ENCODE assay signal across 8 cellular contexts in the genomic region with DNA sequence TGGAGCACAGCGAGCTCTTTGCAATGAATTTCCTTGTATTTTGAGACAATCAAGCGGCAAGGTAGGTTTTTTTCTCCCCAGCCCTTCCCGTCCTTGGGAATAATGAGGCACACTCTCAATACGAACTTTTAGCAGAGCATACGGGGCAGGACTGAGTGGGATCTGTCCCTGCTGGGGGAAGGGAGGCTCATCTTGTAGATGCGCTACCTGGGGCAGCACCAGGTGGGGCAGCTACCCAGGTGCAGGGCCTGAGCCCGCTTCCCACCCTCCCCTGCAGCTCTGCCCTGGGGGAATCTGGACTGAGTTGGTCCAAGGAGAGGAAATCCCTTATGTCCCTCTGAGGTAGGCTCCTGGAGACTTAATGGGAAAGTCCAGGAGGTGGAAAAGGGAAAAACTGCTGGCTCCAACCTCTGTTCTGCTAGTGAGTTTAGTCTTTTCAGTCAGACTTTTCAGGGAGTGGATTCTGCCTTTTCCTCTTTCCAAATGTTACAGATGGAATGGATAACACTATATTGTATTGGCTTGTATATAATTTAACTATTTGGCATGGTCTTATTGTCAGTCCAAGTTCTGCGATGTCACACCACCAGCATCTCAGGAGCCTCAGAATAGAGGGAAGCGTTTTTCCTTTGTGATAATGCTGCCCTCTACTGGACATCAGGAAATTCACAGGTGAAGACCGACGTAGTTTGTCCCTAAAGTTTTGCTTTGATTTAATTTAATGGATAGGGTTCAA. TPM values are rescaled to one million over a fixed set of nuclear protein-coding genes. Genes with fewer than 3 reads are reported as not detected.
DNase-seq lines count a peak whose midpoint lies in the region; ATAC-seq and TF ChIP-seq lines count a peak whose summit lies in the region.

No MANE protein-coding gene starts in this region.

- H3K4me3 ChIP-seq in DND-41 (ENCODE audit: low read depth in 1 of 2, low read length in 2 of 2) (no peak overlapping the region), esophagus muscularis mucosa (no peak overlapping the region)

- DNase-seq in A172 (ENCODE audit: low spot score) (peak; percentile 25), DND-41 (peak; percentile 33), SK-N-DZ (ENCODE audit: low spot score) (peak; percentile 45), esophagus muscularis mucosa (ENCODE audit: extremely low spot score) (no peak), NCI-H526 treated with DMSO at 0.1 percent for 48 hours (lab: John Stamatoyannopoulos, UW) (no peak)
- DNase-seq in activated naive CD4-positive, alpha-beta T cell treated with anti-CD3 and anti-CD28 coated beads, Interleukin-2, amount 10 ng/mL, durations not matched to agents 7 days and 5 days = no peak

- H3K4me1 ChIP-seq in DND-41 (ENCODE audit: insufficient read depth, low read length) = no peaks in the 10 kb centered on the region
- H3K4me1 ChIP-seq in esophagus muscularis mucosa = no peaks in the 10 kb centered on the region

- TF ChIP-seq RAD21 in Ishikawa (IDR thresholded peaks at IDR 0.05; ENCODE audit: low read depth) = peak; percentile 69

- H3K9ac ChIP-seq in DND-41 (ENCODE audit: low read depth, low read length) = no peak overlapping the region

- no peak for TF ChIP-seq POLR2A in esophagus muscularis mucosa (IDR thresholded peaks at IDR 0.05; ENCODE audit: low read depth)

- no peaks in the 10 kb centered on the region for H3K4me1 Mint-ChIP-seq in nephron
- peaks cover 3% of the 10 kb centered on the region for H3K4me1 Mint-ChIP-seq in activated naive CD4-positive, alpha-beta T cell treated with anti-CD3 and anti-CD28 coated beads, Interleukin-2, amount 10 ng/mL, durations not matched to agents 7 days and 5 days

- CTCF ChIA-PET in activated naive CD4-positive, alpha-beta T cell treated with anti-CD3 and anti-CD28 coated beads, Interleukin-2, amount 10 ng/mL, durations not matched to agents 7 days and 5 days (lab: Charles Lee) = interaction anchor here (1.1 to 2.0 kb wide), 6 partner anchors 9 to 378 kb away, joined by 3 to 12 read pairs (median 4); no protein-coding TSS in a partner anchor

- no peak overlapping the region for H3K27ac ChIP-seq in DND-41 (ENCODE audit: low read length)
- H3K27ac ChIP-seq in esophagus muscularis mucosa (replicated peaks in 1 of 4) = no peak overlapping the region

- no peak overlapping the region for H2AFZ ChIP-seq in DND-41 (ENCODE audit: low read depth, low read length)

- H3K9me3 ChIP-seq in DND-41 (ENCODE audit: insufficient read depth, low read length, severe bottlenecking) (no peaks in the 10 kb centered on the region), esophagus muscularis mucosa (no peaks in the 10 kb centered on the region)

- intact Hi-C loops in esophagus muscularis mucosa (cut with DNase I) = loop anchor here (1.0 to 5.0 kb wide), 2 partner anchors 130 to 375 kb away; no protein-coding TSS in a partner anchor

- H3K27ac Mint-ChIP-seq in nephron = no peak overlapping the region
- H3K27ac Mint-ChIP-seq in activated naive CD4-positive, alpha-beta T cell treated with anti-CD3 and anti-CD28 coated beads, Interleukin-2, amount 10 ng/mL, durations not matched to agents 7 days and 5 days = no peak overlapping the region

- WGBS in esophagus muscularis mucosa = 43% methylated on average over 11 of the region's 11 CpGs

- no peaks in the 10 kb centered on the region for H3K36me3 Mint-ChIP-seq in nephron (ENCODE audit: low read depth)
- H3K36me3 Mint-ChIP-seq in activated naive CD4-positive, alpha-beta T cell treated with anti-CD3 and anti-CD28 coated beads, Interleukin-2, amount 10 ng/mL, durations not matched to agents 7 days and 5 days = no peaks in the 10 kb centered on the region

- H3K27me3 ChIP-seq in DND-41 (ENCODE audit: insufficient read depth, low read length, poor library complexity) = peaks cover 18% of the 10 kb centered on the region
- H3K27me3 ChIP-seq in esophagus muscularis mucosa = peaks cover 0 to 38% (median 3%) of the 10 kb centered on the region in 4 donors

- H3K79me2 ChIP-seq in DND-41 (ENCODE audit: insufficient read depth, low read length) = no peaks in the 10 kb centered on the region

- TF ChIP-seq EP300 in Ishikawa (IDR thresholded peaks at IDR 0.05; ENCODE audit: borderline replicate concordance) (no peak), esophagus muscularis mucosa (IDR thresholded peaks at IDR 0.05) (no peak)

- no peak overlapping the region for H3K4me3 Mint-ChIP-seq in nephron
- H3K4me3 Mint-ChIP-seq in activated naive CD4-positive, alpha-beta T cell treated with anti-CD3 and anti-CD28 coated beads, Interleukin-2, amount 10 ng/mL, durations not matched to agents 7 days and 5 days = no peak overlapping the region

- no peak overlapping the region for H3K4me2 ChIP-seq in DND-41 (ENCODE audit: insufficient read depth, low read length)

- H3K27me3 Mint-ChIP-seq in nephron (ENCODE audit: low read depth) = peaks cover 16% of the 10 kb centered on the region
- peaks cover 16% of the 10 kb centered on the region for H3K27me3 Mint-ChIP-seq in activated naive CD4-positive, alpha-beta T cell treated with anti-CD3 and anti-CD28 coated beads, Interleukin-2, amount 10 ng/mL, durations not matched to agents 7 days and 5 days

- peak; percentile 73 for ATAC-seq in DND-41 (ENCODE audit: insufficient read depth, low read depth)

- peak; percentile 82 for TF ChIP-seq CTCF in DND-41 (IDR thresholded peaks at IDR 0.05; ENCODE audit: borderline replicate concordance, extremely low read depth, low read length, poor library complexity, severe bottlenecking)
- peak; percentile 78 to 82 (median 80) for TF ChIP-seq CTCF in esophagus muscularis mucosa (IDR thresholded peaks at IDR 0.05)
- peak; percentile 69 to 88 (median 76) for TF ChIP-seq CTCF in nephron (IDR thresholded peaks at IDR 0.05; ENCODE audit: unreplicated experiment in 3 of 3)

- no peaks in the 10 kb centered on the region for H3K9me3 Mint-ChIP-seq in nephron
- no peaks in the 10 kb centered on the region for H3K9me3 Mint-ChIP-seq in activated naive CD4-positive, alpha-beta T cell treated with anti-CD3 and anti-CD28 coated beads, Interleukin-2, amount 10 ng/mL, durations not matched to agents 7 days and 5 days

- H3K36me3 ChIP-seq in DND-41 (ENCODE audit: insufficient read depth, low read length) (no peaks in the 10 kb centered on the region), esophagus muscularis mucosa (no peaks in the 10 kb centered on the region)

- no peaks in the 10 kb centered on the region; the same call in 1 of the 2 replicates for H4K20me1 ChIP-seq in DND-41 (ENCODE audit: insufficient read depth, low read length)

TF ChIP-seq in Ishikawa, 13 proteins besides CTCF, POLR2A, EP300 and RAD21:
- TF ChIP-seq, protein P1, sequence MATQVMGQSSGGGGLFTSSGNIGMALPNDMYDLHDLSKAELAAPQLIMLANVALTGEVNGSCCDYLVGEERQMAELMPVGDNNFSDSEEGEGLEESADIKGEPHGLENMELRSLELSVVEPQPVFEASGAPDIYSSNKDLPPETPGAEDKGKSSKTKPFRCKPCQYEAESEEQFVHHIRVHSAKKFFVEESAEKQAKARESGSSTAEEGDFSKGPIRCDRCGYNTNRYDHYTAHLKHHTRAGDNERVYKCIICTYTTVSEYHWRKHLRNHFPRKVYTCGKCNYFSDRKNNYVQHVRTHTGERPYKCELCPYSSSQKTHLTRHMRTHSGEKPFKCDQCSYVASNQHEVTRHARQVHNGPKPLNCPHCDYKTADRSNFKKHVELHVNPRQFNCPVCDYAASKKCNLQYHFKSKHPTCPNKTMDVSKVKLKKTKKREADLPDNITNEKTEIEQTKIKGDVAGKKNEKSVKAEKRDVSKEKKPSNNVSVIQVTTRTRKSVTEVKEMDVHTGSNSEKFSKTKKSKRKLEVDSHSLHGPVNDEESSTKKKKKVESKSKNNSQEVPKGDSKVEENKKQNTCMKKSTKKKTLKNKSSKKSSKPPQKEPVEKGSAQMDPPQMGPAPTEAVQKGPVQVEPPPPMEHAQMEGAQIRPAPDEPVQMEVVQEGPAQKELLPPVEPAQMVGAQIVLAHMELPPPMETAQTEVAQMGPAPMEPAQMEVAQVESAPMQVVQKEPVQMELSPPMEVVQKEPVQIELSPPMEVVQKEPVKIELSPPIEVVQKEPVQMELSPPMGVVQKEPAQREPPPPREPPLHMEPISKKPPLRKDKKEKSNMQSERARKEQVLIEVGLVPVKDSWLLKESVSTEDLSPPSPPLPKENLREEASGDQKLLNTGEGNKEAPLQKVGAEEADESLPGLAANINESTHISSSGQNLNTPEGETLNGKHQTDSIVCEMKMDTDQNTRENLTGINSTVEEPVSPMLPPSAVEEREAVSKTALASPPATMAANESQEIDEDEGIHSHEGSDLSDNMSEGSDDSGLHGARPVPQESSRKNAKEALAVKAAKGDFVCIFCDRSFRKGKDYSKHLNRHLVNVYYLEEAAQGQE (IDR thresholded peaks at IDR 0.05; ENCODE audit: low read depth) = no peak
- TF ChIP-seq, protein P2, sequence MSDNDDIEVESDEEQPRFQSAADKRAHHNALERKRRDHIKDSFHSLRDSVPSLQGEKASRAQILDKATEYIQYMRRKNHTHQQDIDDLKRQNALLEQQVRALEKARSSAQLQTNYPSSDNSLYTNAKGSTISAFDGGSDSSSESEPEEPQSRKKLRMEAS (IDR thresholded peaks at IDR 0.05) = no peak
- TF ChIP-seq TEAD4 (IDR thresholded peaks at IDR 0.05) = no peak
- TF ChIP-seq, protein P3, sequence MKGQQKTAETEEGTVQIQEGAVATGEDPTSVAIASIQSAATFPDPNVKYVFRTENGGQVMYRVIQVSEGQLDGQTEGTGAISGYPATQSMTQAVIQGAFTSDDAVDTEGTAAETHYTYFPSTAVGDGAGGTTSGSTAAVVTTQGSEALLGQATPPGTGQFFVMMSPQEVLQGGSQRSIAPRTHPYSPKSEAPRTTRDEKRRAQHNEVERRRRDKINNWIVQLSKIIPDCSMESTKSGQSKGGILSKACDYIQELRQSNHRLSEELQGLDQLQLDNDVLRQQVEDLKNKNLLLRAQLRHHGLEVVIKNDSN (IDR thresholded peaks at IDR 0.05) = no peak
- TF ChIP-seq TCF12 (IDR thresholded peaks at IDR 0.05; ENCODE audit: low read depth) = no peak
- no peak for TF ChIP-seq FOXM1 (IDR thresholded peaks at IDR 0.05; ENCODE audit: borderline replicate concordance, low read depth)
- TF ChIP-seq EGR1 (IDR thresholded peaks at IDR 0.05) = no peak
- no peak for TF ChIP-seq YY1 (IDR thresholded peaks at IDR 0.05; ENCODE audit: low read depth)
- TF ChIP-seq ZBTB7A (IDR thresholded peaks at IDR 0.05; ENCODE audit: low read depth) = no peak
- no peak for TF ChIP-seq CREB1 (IDR thresholded peaks at IDR 0.05; ENCODE audit: low read depth)
- no peak for TF ChIP-seq TAF1 (IDR thresholded peaks at IDR 0.05; ENCODE audit: low read depth)
- no peak for TF ChIP-seq NFIC (IDR thresholded peaks at IDR 0.05)
TF ChIP-seq in Ishikawa: peak in this region for 0.

RNA-seq across cellular contexts. Expression of a gene that starts 9.6 kb away (rescaled TPM):
- total RNA-seq in A172 (2014; rRNA removed; shearing (Covaris generic)) = not detected in 2 replicates
- not detected in 2 replicates for polyA plus RNA-seq in SK-N-DZ (2014; cell fraction: cytosol; rRNA removed)
- not detected in 2 replicates for polyA plus RNA-seq in SK-N-DZ (2014; cell fraction: nucleus; rRNA removed)
- 10 to 100 TPM in 3 of 4 donors, 1 to 10 TPM in 1; 6.7 to 71.8 (median 20.1) TPM for total RNA-seq in esophagus muscularis mucosa

RNA-seq across cellular contexts. Expression of a gene that starts 32.6 kb away (rescaled TPM):
- not detected in 2 replicates for total RNA-seq in A172 (2014; rRNA removed; shearing (Covaris generic))
- polyA plus RNA-seq in SK-N-DZ (2014; cell fraction: cytosol; rRNA removed) = not detected in 2 replicates
- polyA plus RNA-seq in SK-N-DZ (2014; cell fraction: nucleus; rRNA removed) = not detected in 2 replicates
- total RNA-seq in esophagus muscularis mucosa = not detected

Comparison
In these comparisons a context has a peak if more than half of its experiments do, and no peak if none do; other contexts are left out.
1. DNase-seq: peak in A172 (single experiment), DND-41 (single experiment) and SK-N-DZ (single experiment); none in esophagus muscularis mucosa (single experiment), NCI-H526 treated with DMSO at 0.1 percent for 48 hours (single experiment) and activated naive CD4-positive, alpha-beta T cell treated with anti-CD3 and anti-CD28 coated beads, Interleukin-2, amount 10 ng/mL, durations not matched to agents 7 days and 5 days (single experiment).
2. Peak in every context shown above with its lines, with median percentiles within 50 percentile points of each other: CTCF ChIP-seq.